In genomic region chr1:65417729-65418128, GRCh38 we compare ENCODE assay signal across 28 cellular contexts. TPM values are rescaled to one million over a fixed set of nuclear protein-coding genes. Genes with fewer than 3 reads are reported as not detected.
DNase-seq lines count a peak whose midpoint lies in the region; ATAC-seq and TF ChIP-seq lines count a peak whose summit lies in the region.
"Had no signal": no experiment of that assay in that cellular context is flagged by ENCODE, and none has a peak within 500 bp of the region (broad histone marks: within the 10 kb centered on the region; RNA-seq: fewer than 3 reads in every experiment).

No MANE protein-coding gene starts in this region.

- no peak overlapping the region for H3K4me3 Mint-ChIP-seq in osteocyte (ENCODE audit: unreplicated experiment)
- H3K4me3 Mint-ChIP-seq: activated CD4-positive, alpha-beta memory T cell treated with anti-CD3 and anti-CD28 coated beads, Interleukin-2, amount 10 ng/mL, durations not matched to agents 7 days and 5 days; activated naive CD8-positive, alpha-beta T cell; dendritic cell treated with granulocyte-macrophage colony-stimulating factor and Interleukin-4, amounts not matched to agents 40 ng/mL and 50 ng/mL, for 4 days; neural progenitor cell; stimulated activated naive B cell treated with anti-CD40 and anti-IgM and Interleukin-4, amounts not matched to agents 10 μg/mL and 1 μg/mL and 100 μg/mL, for 72 hours had no signal

- no peaks in the 10 kb centered on the region for H3K4me1 ChIP-seq in SJCRH30

- no peak overlapping the region for H3K27ac ChIP-seq in SJCRH30
- H3K27ac ChIP-seq: C4-2B, neural progenitor cell, SK-N-MC had no signal

- no peaks in the 10 kb centered on the region for H3K27me3 ChIP-seq in SJCRH30
- H3K27me3 ChIP-seq: neural progenitor cell had no signal

- H3K4me1 Mint-ChIP-seq in osteocyte (ENCODE audit: unreplicated experiment), result peaks cover 28% of the 10 kb centered on the region

- H3K9me3 ChIP-seq in SJCRH30 (replicated peaks), result no peaks in the 10 kb centered on the region

- H3K36me3 ChIP-seq in SJCRH30, result no peaks in the 10 kb centered on the region
- H3K36me3 ChIP-seq: neural progenitor cell had no signal

- H3K4me3 ChIP-seq in SJCRH30, result no peak overlapping the region
- H3K4me3 ChIP-seq: lung, neural progenitor cell, SK-N-MC had no signal

- ATAC-seq in HG03460 (IDR thresholded peaks at IDR 0.05; ENCODE audit: unreplicated experiment) (no peak), GM21619 (IDR thresholded peaks at IDR 0.05; ENCODE audit: unreplicated experiment) (no peak)
- ATAC-seq: activated CD4-positive, CD25-positive, alpha-beta regulatory T cell treated with anti-CD3 and anti-CD28 coated beads, Interleukin-2, amount 50 U/mL, for 24 hours; stimulated activated naive B cell treated with anti-CD40 and anti-IgM and Interleukin-4, amounts not matched to agents 10 μg/mL and 1 μg/mL and 100 μg/mL, for 72 hours had no signal

- H3K27me3 Mint-ChIP-seq in osteocyte (ENCODE audit: unreplicated experiment), result no peaks in the 10 kb centered on the region
- H3K27me3 Mint-ChIP-seq: activated CD4-positive, alpha-beta memory T cell treated with anti-CD3 and anti-CD28 coated beads, Interleukin-2, amount 10 ng/mL, durations not matched to agents 7 days and 5 days; activated naive CD8-positive, alpha-beta T cell; dendritic cell treated with granulocyte-macrophage colony-stimulating factor and Interleukin-4, amounts not matched to agents 40 ng/mL and 50 ng/mL, for 4 days; stimulated activated naive B cell treated with anti-CD40 and anti-IgM and Interleukin-4, amounts not matched to agents 10 μg/mL and 1 μg/mL and 100 μg/mL, for 72 hours had no signal

- H3K9me3 Mint-ChIP-seq in osteocyte (ENCODE audit: unreplicated experiment), result no peaks in the 10 kb centered on the region
- H3K9me3 Mint-ChIP-seq: activated CD4-positive, alpha-beta memory T cell treated with anti-CD3 and anti-CD28 coated beads, Interleukin-2, amount 10 ng/mL, durations not matched to agents 7 days and 5 days; activated T-helper 2 cell treated with anti-CD3 and anti-CD28 coated beads, Interferon-gamma antibody, Interleukin-2, Interleukin-4, amounts not matched to agents 10 μg/mL and 5 μg/mL and 100 μg/mL, durations not matched to agents 14 hours and 24 hours and 36 hours; dendritic cell treated with granulocyte-macrophage colony-stimulating factor and Interleukin-4, amounts not matched to agents 40 ng/mL and 50 ng/mL, for 4 days; neural progenitor cell; stimulated activated naive B cell treated with anti-CD40 and anti-IgM and Interleukin-4, amounts not matched to agents 10 μg/mL and 1 μg/mL and 100 μg/mL, for 72 hours had no signal

- H3K36me3 Mint-ChIP-seq in osteocyte (ENCODE audit: unreplicated experiment), result peaks cover 17% of the 10 kb centered on the region
- H3K36me3 Mint-ChIP-seq: neural progenitor cell; stimulated activated naive B cell treated with anti-CD40 and anti-IgM and Interleukin-4, amounts not matched to agents 10 μg/mL and 1 μg/mL and 100 μg/mL, for 72 hours had no signal

- TF ChIP-seq CTCF in osteocyte (IDR thresholded peaks at IDR 0.05), result no peak

- DNase-seq in ELF-1 (ENCODE audit: low read depth, low spot score) (peak; percentile 61), astrocyte of the hippocampus (ENCODE audit: low read depth, low spot score) (peak; percentile 31), glomerular visceral epithelial cell (ENCODE audit: extremely low spot score) (peak; percentile 55), osteocyte (ENCODE audit: extremely low spot score, unreplicated experiment) (no peak), SJCRH30 (no peak)
- no peak for DNase-seq in activated naive CD4-positive, alpha-beta T cell treated with anti-CD3 and anti-CD28 coated beads, Interleukin-2, amount 50 U/mL, for 16 hours
- DNase-seq: activated CD4-positive, alpha-beta memory T cell treated with anti-CD3 and anti-CD28 coated beads, Interleukin-2, amount 10 ng/mL, durations not matched to agents 7 days and 5 days; anterior cingulate cortex; central memory CD4-positive, alpha-beta T cell; EL; H7; MM.1S; NCI-H2081; NCI-H226; NCI-H69; posterior cingulate gyrus; stimulated activated CD4-positive, alpha-beta T cell treated with anti-CD3 and anti-CD28 coated beads, Interleukin-15, amount 100 ng/mL, for 24 hours; stimulated activated naive B cell treated with anti-CD40 and anti-IgM and Interleukin-4, amounts not matched to agents 10 μg/mL and 1 μg/mL and 100 μg/mL, for 72 hours had no signal

- H3K27ac Mint-ChIP-seq in osteocyte (ENCODE audit: unreplicated experiment), result peak overlapping the region; percentile 96
- H3K27ac Mint-ChIP-seq: activated CD4-positive, alpha-beta memory T cell treated with anti-CD3 and anti-CD28 coated beads, Interleukin-2, amount 10 ng/mL, durations not matched to agents 7 days and 5 days; activated naive CD8-positive, alpha-beta T cell; activated T-helper 2 cell treated with anti-CD3 and anti-CD28 coated beads, Interferon-gamma antibody, Interleukin-2, Interleukin-4, amounts not matched to agents 10 μg/mL and 5 μg/mL and 100 μg/mL, durations not matched to agents 14 hours and 24 hours and 36 hours; dendritic cell treated with granulocyte-macrophage colony-stimulating factor and Interleukin-4, amounts not matched to agents 40 ng/mL and 50 ng/mL, for 4 days; neural progenitor cell; stimulated activated naive B cell treated with anti-CD40 and anti-IgM and Interleukin-4, amounts not matched to agents 10 μg/mL and 1 μg/mL and 100 μg/mL, for 72 hours had no signal

RNA-seq across cellular contexts. Expression of gene LEPR, which starts 2.7 kb away (rescaled TPM):
- 12.2 and 14.2 TPM in 2 replicates for total RNA-seq in osteocyte
- 1.2 and 1.4 TPM in 2 replicates for total RNA-seq in SJCRH30 (2014; rRNA removed; shearing (Covaris generic))

RNA-seq across cellular contexts. Expression of gene LEPROT, which starts 2.7 kb away (rescaled TPM):
- total RNA-seq in osteocyte, result 158 and 171 TPM in 2 replicates
- total RNA-seq in SJCRH30 (2014; rRNA removed; shearing (Covaris generic)), result 24.5 and 27.2 TPM in 2 replicates

Comparison
In these comparisons a context has a peak if more than half of its experiments do, and no peak if none do; other contexts are left out.
1. DNase-seq: peak in ELF-1 (single experiment), astrocyte of the hippocampus (single experiment) and glomerular visceral epithelial cell (single experiment); none in osteocyte (single experiment), activated naive CD4-positive, alpha-beta T cell treated with anti-CD3 and anti-CD28 coated beads, Interleukin-2, amount 50 U/mL, for 16 hours (single experiment) and SJCRH30 (0 of 2).